ENCODE assay signal across 12 cellular contexts in the genomic region with DNA sequence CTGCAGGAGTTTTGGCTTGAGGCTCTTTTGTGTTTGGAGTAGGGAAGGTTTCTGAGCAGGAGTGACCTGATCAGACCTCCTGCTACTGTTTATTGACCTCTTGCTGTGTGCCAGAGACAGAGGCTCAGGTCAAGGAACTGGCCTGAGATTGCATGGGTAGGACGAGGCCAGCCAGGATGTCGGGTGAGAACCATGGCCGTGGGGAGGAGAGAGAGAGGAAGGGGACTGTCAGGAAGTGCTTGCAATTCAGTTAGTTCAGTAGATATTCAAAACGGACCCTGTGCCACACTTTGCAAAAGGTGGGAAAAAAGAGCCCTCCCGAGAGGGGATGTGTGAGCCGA. TPM values are rescaled to one million over a fixed set of nuclear protein-coding genes. Genes with fewer than 3 reads are reported as not detected.
A peak's percentile ranks its signal among the peaks of the same experiment; 100 is the strongest.
DNase-seq lines count a peak whose midpoint lies in the region; ATAC-seq and TF ChIP-seq lines count a peak whose summit lies in the region.
"Had no signal": no experiment of that assay in that cellular context is flagged by ENCODE, and none has a peak within 500 bp of the region (broad histone marks: within the 10 kb centered on the region; RNA-seq: fewer than 3 reads in every experiment).

No MANE protein-coding gene starts in this region.

- H3K27me3 ChIP-seq in BLaER1 (no peaks in the 10 kb centered on the region), liver (ENCODE audit: control insufficient read depth in 4 of 4, insufficient read depth in 4 of 4, low read length in 3 of 4) (no peaks in the 10 kb centered on the region), foreskin keratinocyte (no peaks in the 10 kb centered on the region)

- H3K27ac ChIP-seq in BLaER1 (peak overlapping the region; percentile 76), liver (ENCODE audit: low read depth in 1 of 2, low read length in 2 of 2) (peak overlapping the region in 1 of 2 donors; percentile 2), foreskin keratinocyte (no peak overlapping the region)

- no peaks in the 10 kb centered on the region for H3K9me3 Mint-ChIP-seq in activated T-helper 1 cell treated with anti-CD3 and anti-CD28 coated beads, Interleukin-12 subunit alpha, Interleukin-12 subunit beta, Interleukin-2, Interleukin-4 antibody, amounts not matched to agents 30 ng/mL and 10 ng/mL and 1 ng/mL, durations not matched to agents 14 hours and 24 hours and 36 hours

- H3K4me3 ChIP-seq in BLaER1 (no peak overlapping the region; the same call in 1 of the 2 replicates), GM12864 (ENCODE audit: low read depth, low read length) (peak overlapping the region; percentile 47), liver (ENCODE audit: low read depth in 1 of 3, low read length in 3 of 3) (no peak overlapping the region)
- H3K4me3 ChIP-seq: mucosa of descending colon had no signal

- H3K9me3 ChIP-seq in BLaER1 (no peaks in the 10 kb centered on the region), liver (ENCODE audit: control insufficient read depth in 4 of 4, low read length in 3 of 4) (no peaks in the 10 kb centered on the region)
- H3K9me3 ChIP-seq: mucosa of descending colon had no signal

- peaks cover 79% of the 10 kb centered on the region for H4K20me1 ChIP-seq in BLaER1

- peaks cover 18% of the 10 kb centered on the region for H3K36me3 Mint-ChIP-seq in activated T-helper 1 cell treated with anti-CD3 and anti-CD28 coated beads, Interleukin-12 subunit alpha, Interleukin-12 subunit beta, Interleukin-2, Interleukin-4 antibody, amounts not matched to agents 30 ng/mL and 10 ng/mL and 1 ng/mL, durations not matched to agents 14 hours and 24 hours and 36 hours (ENCODE audit: low read depth)

- intact Hi-C loops in activated T-helper 1 cell treated with anti-CD3 and anti-CD28 coated beads, Interleukin-12 subunit alpha, Interleukin-12 subunit beta, Interleukin-2, Interleukin-4 antibody, amounts not matched to agents 30 ng/mL and 10 ng/mL and 1 ng/mL, durations not matched to agents 14 hours and 24 hours and 36 hours (cut with micrococcal nuclease) = no loop called here

- peak overlapping the region; percentile 86 for H3K27ac Mint-ChIP-seq in activated T-helper 1 cell treated with anti-CD3 and anti-CD28 coated beads, Interleukin-12 subunit alpha, Interleukin-12 subunit beta, Interleukin-2, Interleukin-4 antibody, amounts not matched to agents 30 ng/mL and 10 ng/mL and 1 ng/mL, durations not matched to agents 14 hours and 24 hours and 36 hours

- peak overlapping the region; percentile 66 for H3K9ac ChIP-seq in BLaER1
- H3K9ac ChIP-seq in liver (ENCODE audit: low read depth in 1 of 2, low read length in 2 of 2) = no peak overlapping the region

- H3K4me2 ChIP-seq in BLaER1 = peak overlapping the region; percentile 94

- TF ChIP-seq CTCF in GM12864 (IDR thresholded peaks at IDR 0.05; ENCODE audit: low read depth, low read length, missing control alignments) = no peak
- no peak for TF ChIP-seq CTCF in liver (IDR thresholded peaks at IDR 0.05; ENCODE audit: low read depth, low read length, missing input control)
- TF ChIP-seq CTCF in foreskin keratinocyte (conservative IDR thresholded peaks at IDR 0.05) = no peak

- ATAC-seq in foreskin keratinocyte (no peak), GM21360 (IDR thresholded peaks at IDR 0.05; ENCODE audit: unreplicated experiment) (no peak)

- H3K36me3 ChIP-seq in BLaER1 (peaks cover 14% of the 10 kb centered on the region), liver (ENCODE audit: control insufficient read depth in 4 of 4, insufficient read depth in 3 of 4, low read depth in 1 of 4, low read length in 3 of 4) (no peaks in the 10 kb centered on the region)

- no peaks in the 10 kb centered on the region for H3K27me3 Mint-ChIP-seq in activated T-helper 1 cell treated with anti-CD3 and anti-CD28 coated beads, Interleukin-12 subunit alpha, Interleukin-12 subunit beta, Interleukin-2, Interleukin-4 antibody, amounts not matched to agents 30 ng/mL and 10 ng/mL and 1 ng/mL, durations not matched to agents 14 hours and 24 hours and 36 hours (ENCODE audit: insufficient read depth)

- peaks cover 57% of the 10 kb centered on the region for H3K4me1 Mint-ChIP-seq in activated T-helper 1 cell treated with anti-CD3 and anti-CD28 coated beads, Interleukin-12 subunit alpha, Interleukin-12 subunit beta, Interleukin-2, Interleukin-4 antibody, amounts not matched to agents 30 ng/mL and 10 ng/mL and 1 ng/mL, durations not matched to agents 14 hours and 24 hours and 36 hours (ENCODE audit: low read depth)

- TF ChIP-seq RAD21 in liver (IDR thresholded peaks at IDR 0.05) = no peak

- DNase-seq in GM12864 (ENCODE audit: low read depth) (no peak), foreskin keratinocyte (no peak), D341Med (ENCODE audit: low spot score) (no peak), HuH-7 (ENCODE audit: low spot score) (no peak)
- DNase-seq in activated T-helper 1 cell treated with anti-CD3 and anti-CD28 coated beads, Interleukin-12 subunit alpha, Interleukin-12 subunit beta, Interleukin-2, Interleukin-4 antibody, amounts not matched to agents 30 ng/mL and 10 ng/mL and 1 ng/mL, durations not matched to agents 14 hours and 24 hours and 36 hours (ENCODE audit: low spot score) = no peak
- DNase-seq: activated gamma-delta T cell, MV-4-11, NCI-H345 had no signal

- peaks cover 63% of the 10 kb centered on the region for H3K4me1 ChIP-seq in BLaER1
- peaks cover 9 to 37% (median 16%) of the 10 kb centered on the region in 4 donors for H3K4me1 ChIP-seq in liver (ENCODE audit: control insufficient read depth in 4 of 4, insufficient read depth in 4 of 4, low read length in 3 of 4)
- peaks cover 18% of the 10 kb centered on the region for H3K4me1 ChIP-seq in foreskin keratinocyte

- peak overlapping the region; percentile 78 for H3K4me3 Mint-ChIP-seq in activated T-helper 1 cell treated with anti-CD3 and anti-CD28 coated beads, Interleukin-12 subunit alpha, Interleukin-12 subunit beta, Interleukin-2, Interleukin-4 antibody, amounts not matched to agents 30 ng/mL and 10 ng/mL and 1 ng/mL, durations not matched to agents 14 hours and 24 hours and 36 hours

- 43% methylated on average over 6 of the region's 6 CpGs for WGBS in liver

TF ChIP-seq in liver, 16 proteins besides CTCF, POLR2A, EP300 and RAD21:
- no peak for TF ChIP-seq FOXA1 (IDR thresholded peaks at IDR 0.05)
- no peak for TF ChIP-seq HNF4A (conservative IDR thresholded peaks at IDR 0.05)
- TF ChIP-seq NR2F2 (IDR thresholded peaks at IDR 0.05) = peak; percentile 88
- no peak for TF ChIP-seq TAF1 (conservative IDR thresholded peaks at IDR 0.05)
- peak; percentile 41 to 63 for TF ChIP-seq RXRA (IDR thresholded peaks at IDR 0.05)
- TF ChIP-seq SP1 (IDR thresholded peaks at IDR 0.05) = no peak
- TF ChIP-seq, protein P1, sequence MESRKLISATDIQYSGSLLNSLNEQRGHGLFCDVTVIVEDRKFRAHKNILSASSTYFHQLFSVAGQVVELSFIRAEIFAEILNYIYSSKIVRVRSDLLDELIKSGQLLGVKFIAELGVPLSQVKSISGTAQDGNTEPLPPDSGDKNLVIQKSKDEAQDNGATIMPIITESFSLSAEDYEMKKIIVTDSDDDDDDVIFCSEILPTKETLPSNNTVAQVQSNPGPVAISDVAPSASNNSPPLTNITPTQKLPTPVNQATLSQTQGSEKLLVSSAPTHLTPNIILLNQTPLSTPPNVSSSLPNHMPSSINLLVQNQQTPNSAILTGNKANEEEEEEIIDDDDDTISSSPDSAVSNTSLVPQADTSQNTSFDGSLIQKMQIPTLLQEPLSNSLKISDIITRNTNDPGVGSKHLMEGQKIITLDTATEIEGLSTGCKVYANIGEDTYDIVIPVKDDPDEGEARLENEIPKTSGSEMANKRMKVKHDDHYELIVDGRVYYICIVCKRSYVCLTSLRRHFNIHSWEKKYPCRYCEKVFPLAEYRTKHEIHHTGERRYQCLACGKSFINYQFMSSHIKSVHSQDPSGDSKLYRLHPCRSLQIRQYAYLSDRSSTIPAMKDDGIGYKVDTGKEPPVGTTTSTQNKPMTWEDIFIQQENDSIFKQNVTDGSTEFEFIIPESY (IDR thresholded peaks at IDR 0.05) = no peak
- TF ChIP-seq GABPA (IDR thresholded peaks at IDR 0.05 in 1 of 2, conservative IDR thresholded peaks at IDR 0.05 in 1 of 2) = no peak

RNA-seq across cellular contexts. Expression of a gene that starts 14.0 kb away (rescaled TPM):
- 42.4 and 48.1 TPM in 2 replicates for total RNA-seq in activated T-helper 1 cell treated with anti-CD3 and anti-CD28 coated beads, Interleukin-12 subunit alpha, Interleukin-12 subunit beta, Interleukin-2, Interleukin-4 antibody, amounts not matched to agents 30 ng/mL and 10 ng/mL and 1 ng/mL, durations not matched to agents 14 hours and 24 hours and 36 hours
- total RNA-seq in liver = 10 to 100 TPM in 1 of 2 donors, 1 to 10 TPM in 1; 8.3 to 12.4 TPM
- 1 to 10 TPM; 4.1 to 8.5 TPM for polyA plus RNA-seq in liver
- 17.5 and 18.7 TPM in 2 replicates for total RNA-seq in foreskin keratinocyte
- polyA plus RNA-seq in foreskin keratinocyte = 21.9 and 23.4 TPM in 2 replicates

RNA-seq across cellular contexts. Expression of a gene that starts 38.4 kb away (rescaled TPM):
- total RNA-seq in activated T-helper 1 cell treated with anti-CD3 and anti-CD28 coated beads, Interleukin-12 subunit alpha, Interleukin-12 subunit beta, Interleukin-2, Interleukin-4 antibody, amounts not matched to agents 30 ng/mL and 10 ng/mL and 1 ng/mL, durations not matched to agents 14 hours and 24 hours and 36 hours = 69.6 and 76.5 TPM in 2 replicates
- 10 to 100 TPM in 1 of 2 donors, 1 to 10 TPM in 1; 9.6 to 24.3 TPM for total RNA-seq in liver
- 10 to 100 TPM in 1 of 2 donors, 1 to 10 TPM in 1; 7.9 to 10.7 TPM for polyA plus RNA-seq in liver
- 18.2 and 19.3 TPM in 2 replicates for total RNA-seq in foreskin keratinocyte
- polyA plus RNA-seq in foreskin keratinocyte = 7.1 and 8.1 TPM in 2 replicates
